In the genomic region with DNA sequence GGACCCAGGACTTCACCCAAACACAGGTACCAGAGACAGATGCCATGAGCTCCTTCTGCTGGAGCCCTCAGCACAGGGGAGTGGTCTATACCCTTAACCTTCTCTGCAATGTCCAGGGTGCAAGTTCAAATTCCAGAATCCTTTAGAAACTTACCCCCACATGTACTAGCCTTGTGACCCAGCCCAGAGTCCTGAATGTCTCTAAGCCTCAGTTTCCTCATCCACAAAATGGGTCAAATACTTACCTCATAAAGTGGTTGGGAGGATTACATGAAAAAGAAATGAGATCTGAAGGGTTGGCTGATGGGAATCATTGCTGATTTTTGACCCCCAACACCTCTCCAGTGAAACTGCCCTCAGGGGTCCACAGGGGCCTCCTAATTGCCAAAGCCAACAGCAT, we compare ENCODE assay signal across 15 cellular contexts. TPM values are rescaled to one million over a fixed set of nuclear protein-coding genes. Genes with fewer than 3 reads are reported as not detected.
DNase-seq lines count a peak whose midpoint lies in the region; ATAC-seq and TF ChIP-seq lines count a peak whose summit lies in the region.
"Had no signal": no experiment of that assay in that cellular context is flagged by ENCODE, and none has a peak within 500 bp of the region (broad histone marks: within the 10 kb centered on the region; RNA-seq: fewer than 3 reads in every experiment).

No MANE protein-coding gene starts in this region.

- no peak overlapping the region for H2AFZ ChIP-seq in H9 (ENCODE audit: low read length)

- no peaks in the 10 kb centered on the region for H3K23me2 ChIP-seq in H9 (ENCODE audit: insufficient read length, low read depth, low read length, poor library complexity, severe bottlenecking)

- H3K4me3 ChIP-seq in BE2C (ENCODE audit: low read depth, low read length): no peak overlapping the region
- H3K4me3 ChIP-seq: breast epithelium, HAP-1, lung had no signal

- ATAC-seq in natural killer cell treated with Interleukin-12 subunit alpha and Interleukin-12 subunit beta and Interleukin-15 and Interleukin-18, amount 100 ng/mL, for 72 hours: no peak
- ATAC-seq in natural killer cell: no peak
- no peak for ATAC-seq in central memory CD8-positive, alpha-beta T cell (replicated peaks; ENCODE audit: extremely low read depth, poor library complexity, severe bottlenecking)
- no peak for ATAC-seq in HG02623 (IDR thresholded peaks at IDR 0.05; ENCODE audit: unreplicated experiment)
- ATAC-seq in GM18520 (IDR thresholded peaks at IDR 0.05; ENCODE audit: unreplicated experiment): no peak

- intact Hi-C loops in natural killer cell (cut with micrococcal nuclease): no loop called here

- peaks cover 3% of the 10 kb centered on the region for H4K20me1 ChIP-seq in H9 (ENCODE audit: control insufficient read depth, insufficient read depth, insufficient read length)

- no peak overlapping the region for H3K18ac ChIP-seq in H9 (ENCODE audit: insufficient read length, low read depth, low read length)

- no peak overlapping the region for H2BK15ac ChIP-seq in H9 (ENCODE audit: low read depth, low read length)

- H3K36me3 ChIP-seq in BE2C: no peaks in the 10 kb centered on the region
- H3K36me3 ChIP-seq: breast epithelium, HAP-1 had no signal

- H2AK5ac ChIP-seq in H9 (ENCODE audit: insufficient read length, low read length): no peak overlapping the region

- H3K4me2 ChIP-seq in H9 (ENCODE audit: insufficient read depth, insufficient read length, low read length): no peak overlapping the region

- peak overlapping the region; percentile 96 to 97 for H3K27ac Mint-ChIP-seq in natural killer cell treated with Interleukin-12 subunit alpha and Interleukin-12 subunit beta and Interleukin-15 and Interleukin-18, amount 100 ng/mL, for 72 hours
- H3K27ac Mint-ChIP-seq in natural killer cell (peak overlapping the region in 1 of 2 donors; percentile 84), H9 (no peak overlapping the region; a peak in 1 of 7 replicates)
- H3K27ac Mint-ChIP-seq in central memory CD8-positive, alpha-beta T cell (ENCODE audit: low read depth): peak overlapping the region; percentile 97

- H3K9me3 ChIP-seq in BE2C (no peaks in the 10 kb centered on the region), H9 (ENCODE audit: control insufficient read depth, low read depth, low read length) (no peaks in the 10 kb centered on the region)
- H3K9me3 ChIP-seq: breast epithelium, HAP-1 had no signal

- H3K23ac ChIP-seq in H9 (ENCODE audit: insufficient read length, low read depth, low read length): no peak overlapping the region

- H3K27me3 Mint-ChIP-seq in natural killer cell treated with Interleukin-12 subunit alpha and Interleukin-12 subunit beta and Interleukin-15 and Interleukin-18, amount 100 ng/mL, for 72 hours: peaks cover 8 to 17% of the 10 kb centered on the region in 2 donors
- H3K27me3 Mint-ChIP-seq in natural killer cell (ENCODE audit: low read depth in 2 of 2) (peaks cover 19 to 28% of the 10 kb centered on the region in 2 donors), H9 (ENCODE audit: low read depth) (peaks cover 8% of the 10 kb centered on the region)
- H3K27me3 Mint-ChIP-seq in central memory CD8-positive, alpha-beta T cell: no peaks in the 10 kb centered on the region

- no peaks in the 10 kb centered on the region for H3K9me3 Mint-ChIP-seq in natural killer cell treated with Interleukin-12 subunit alpha and Interleukin-12 subunit beta and Interleukin-15 and Interleukin-18, amount 100 ng/mL, for 72 hours
- H3K9me3 Mint-ChIP-seq in natural killer cell: no peaks in the 10 kb centered on the region
- peaks cover 5% of the 10 kb centered on the region for H3K9me3 Mint-ChIP-seq in central memory CD8-positive, alpha-beta T cell
- H3K9me3 Mint-ChIP-seq in H9: no peaks in the 10 kb centered on the region; a peak in 1 of 5 replicates

- peaks cover 11% of the 10 kb centered on the region for H3K36me3 Mint-ChIP-seq in natural killer cell treated with Interleukin-12 subunit alpha and Interleukin-12 subunit beta and Interleukin-15 and Interleukin-18, amount 100 ng/mL, for 72 hours
- H3K36me3 Mint-ChIP-seq in natural killer cell: no peaks in the 10 kb centered on the region
- peaks cover 39% of the 10 kb centered on the region for H3K36me3 Mint-ChIP-seq in central memory CD8-positive, alpha-beta T cell (ENCODE audit: insufficient read depth)
- H3K36me3 Mint-ChIP-seq in H9 (ENCODE audit: insufficient read depth in 1 of 3, low read depth in 3 of 3): peaks cover 10 to 16% (median 10%) of the 10 kb centered on the region in 3 experiments

- H2BK20ac ChIP-seq in H9 (ENCODE audit: low read depth, low read length, poor library complexity, severe bottlenecking): no peak overlapping the region

- H3K27ac ChIP-seq in RWPE1 (0 out of 2 replicates have a peak overlapping the region, but pooled peaks have one; percentile 0), H9 (ENCODE audit: insufficient read length, low read depth, low read length) (no peak overlapping the region)

- CTCF ChIA-PET in RWPE1 (lab: Yijun Ruan, JAX): no interaction called here

- H3K4ac ChIP-seq in H9 (ENCODE audit: low read depth, low read length): no peak overlapping the region

- no peak for DNase-seq in natural killer cell treated with Interleukin-12 subunit alpha and Interleukin-12 subunit beta and Interleukin-15 and Interleukin-18, amount 100 ng/mL, for 72 hours (ENCODE audit: low spot score)
- no peak for DNase-seq in natural killer cell
- no peak for DNase-seq in RWPE1 (ENCODE audit: low spot score)
- DNase-seq in central memory CD8-positive, alpha-beta T cell (ENCODE audit: low spot score in 2 of 2): no peak
- no peak for DNase-seq in BE2C
- no peak for DNase-seq in H9
- DNase-seq: DMS 273 treated with DMSO at 0.1 percent for 48 hours, glutamatergic neuron, NCI-H187 treated with DMSO at 0.1 percent for 48 hours, substantia nigra had no signal

- H3K4me1 ChIP-seq in BE2C (peaks cover 13% of the 10 kb centered on the region), H9 (ENCODE audit: insufficient read depth, low read length) (no peaks in the 10 kb centered on the region; the same call in 1 of the 2 replicates)

- POLR2A ChIA-PET in RWPE1 (lab: Yijun Ruan, JAX; ENCODE audit: low non-redundant PET): no interaction called here

- H3K9ac ChIP-seq in H9 (ENCODE audit: extremely low read depth, insufficient read length, low read length): no peak overlapping the region

- no peak for TF ChIP-seq CTCF in natural killer cell (IDR thresholded peaks at IDR 0.05)
- no peak for TF ChIP-seq CTCF in RWPE1 (conservative IDR thresholded peaks at IDR 0.05; ENCODE audit: low read depth)
- TF ChIP-seq CTCF in BE2C (IDR thresholded peaks at IDR 0.05; ENCODE audit: low read depth, low read length): no peak
- TF ChIP-seq CTCF in H9 (conservative IDR thresholded peaks at IDR 0.05): no peak

- no peak overlapping the region for H4K5ac ChIP-seq in H9 (ENCODE audit: insufficient read length, low read depth, low read length)

- H4K91ac ChIP-seq in H9 (ENCODE audit: insufficient read length, low read depth, low read length): no peak overlapping the region

- H3K79me2 ChIP-seq in H9 (ENCODE audit: insufficient read depth, low read length): no peaks in the 10 kb centered on the region; the same call in 1 of the 2 replicates

- no peak overlapping the region for H4K8ac ChIP-seq in H9 (replicated peaks; ENCODE audit: insufficient read length, low read depth, low read length)

- no peak overlapping the region for H3K14ac ChIP-seq in H9 (ENCODE audit: insufficient read depth, low read length)

- H3K56ac ChIP-seq in H9 (ENCODE audit: insufficient read length, low read depth, low read length): no peak overlapping the region

- peak overlapping the region; percentile 73 for H3K4me3 Mint-ChIP-seq in natural killer cell treated with Interleukin-12 subunit alpha and Interleukin-12 subunit beta and Interleukin-15 and Interleukin-18, amount 100 ng/mL, for 72 hours
- no peak overlapping the region for H3K4me3 Mint-ChIP-seq in natural killer cell
- H3K4me3 Mint-ChIP-seq in central memory CD8-positive, alpha-beta T cell: peak overlapping the region; percentile 85
- no peak overlapping the region for H3K4me3 Mint-ChIP-seq in H9

- H2BK5ac ChIP-seq in H9 (ENCODE audit: insufficient read length, low read length): no peak overlapping the region

- H3T11ph ChIP-seq in H9 (ENCODE audit: low read length): no peak overlapping the region

- H2BK12ac ChIP-seq in H9 (ENCODE audit: insufficient read length, low read depth, low read length): no peak overlapping the region

- peaks cover 57 to 76% of the 10 kb centered on the region in 2 donors for H3K4me1 Mint-ChIP-seq in natural killer cell treated with Interleukin-12 subunit alpha and Interleukin-12 subunit beta and Interleukin-15 and Interleukin-18, amount 100 ng/mL, for 72 hours (ENCODE audit: low read depth in 2 of 2)
- H3K4me1 Mint-ChIP-seq in natural killer cell (peaks cover 54 to 62% of the 10 kb centered on the region in 2 donors), H9 (peaks cover 47 to 64% of the 10 kb centered on the region in 2 experiments)
- H3K4me1 Mint-ChIP-seq in central memory CD8-positive, alpha-beta T cell: peaks cover 86% of the 10 kb centered on the region

- no peaks in the 10 kb centered on the region for H3K27me3 ChIP-seq in BE2C
- H3K27me3 ChIP-seq in H9 (ENCODE audit: insufficient read depth, low read length): no peaks in the 10 kb centered on the region
- H3K27me3 ChIP-seq: breast epithelium had no signal

- no peaks in the 10 kb centered on the region for H3K79me1 ChIP-seq in H9 (ENCODE audit: insufficient read depth, low read depth, low read length, poor library complexity, severe bottlenecking)

- H2BK120ac ChIP-seq in H9 (ENCODE audit: low read depth, low read length, poor library complexity, severe bottlenecking): no peak overlapping the region

RNA-seq across cellular contexts. Expression of a gene that starts 21.7 kb away (rescaled TPM):
- 100 to 1,000 TPM; 128 to 154 TPM for total RNA-seq in natural killer cell treated with Interleukin-12 subunit alpha and Interleukin-12 subunit beta and Interleukin-15 and Interleukin-18, amount 100 ng/mL, for 72 hours
- total RNA-seq in natural killer cell: 100 to 1,000 TPM in 2 of 3 donors, 10 to 100 TPM in 1; 43.7 to 187 (median 116) TPM
- polyA plus RNA-seq in BE2C (2012; ENCODE audit: insufficient read depth, insufficient read length, low read depth): 21.2 TPM
- total RNA-seq in H9 (2021): 81.4 and 88.6 TPM in 2 replicates

RNA-seq across cellular contexts. Expression of a gene that starts 52.1 kb away (rescaled TPM):
- total RNA-seq in natural killer cell treated with Interleukin-12 subunit alpha and Interleukin-12 subunit beta and Interleukin-15 and Interleukin-18, amount 100 ng/mL, for 72 hours: 10 to 100 TPM; 35.9 to 48.6 TPM
- total RNA-seq in natural killer cell (10 to 100 TPM; 47.2 to 62.3 (median 60.5) TPM), H9 (2021) (32.2 and 36.7 TPM in 2 replicates)
- polyA plus RNA-seq in BE2C (2012; ENCODE audit: insufficient read depth, insufficient read length, low read depth): 11.8 TPM

Comparison
In these comparisons a context has a peak if more than half of its experiments do, and no peak if none do; other contexts are left out.
1. H3K4me3 Mint-ChIP-seq: peak in natural killer cell treated with Interleukin-12 subunit alpha and Interleukin-12 subunit beta and Interleukin-15 and Interleukin-18, amount 100 ng/mL, for 72 hours (single experiment) and central memory CD8-positive, alpha-beta T cell (single experiment); none in natural killer cell (single experiment) and H9 (0 of 2).
2. H3K27ac Mint-ChIP-seq: peak in natural killer cell treated with Interleukin-12 subunit alpha and Interleukin-12 subunit beta and Interleukin-15 and Interleukin-18, amount 100 ng/mL, for 72 hours (2 of 2) and central memory CD8-positive, alpha-beta T cell (single experiment); none in H9 (0 of 3).